ENCODE assay signal across 8 cellular contexts in the genomic region with DNA sequence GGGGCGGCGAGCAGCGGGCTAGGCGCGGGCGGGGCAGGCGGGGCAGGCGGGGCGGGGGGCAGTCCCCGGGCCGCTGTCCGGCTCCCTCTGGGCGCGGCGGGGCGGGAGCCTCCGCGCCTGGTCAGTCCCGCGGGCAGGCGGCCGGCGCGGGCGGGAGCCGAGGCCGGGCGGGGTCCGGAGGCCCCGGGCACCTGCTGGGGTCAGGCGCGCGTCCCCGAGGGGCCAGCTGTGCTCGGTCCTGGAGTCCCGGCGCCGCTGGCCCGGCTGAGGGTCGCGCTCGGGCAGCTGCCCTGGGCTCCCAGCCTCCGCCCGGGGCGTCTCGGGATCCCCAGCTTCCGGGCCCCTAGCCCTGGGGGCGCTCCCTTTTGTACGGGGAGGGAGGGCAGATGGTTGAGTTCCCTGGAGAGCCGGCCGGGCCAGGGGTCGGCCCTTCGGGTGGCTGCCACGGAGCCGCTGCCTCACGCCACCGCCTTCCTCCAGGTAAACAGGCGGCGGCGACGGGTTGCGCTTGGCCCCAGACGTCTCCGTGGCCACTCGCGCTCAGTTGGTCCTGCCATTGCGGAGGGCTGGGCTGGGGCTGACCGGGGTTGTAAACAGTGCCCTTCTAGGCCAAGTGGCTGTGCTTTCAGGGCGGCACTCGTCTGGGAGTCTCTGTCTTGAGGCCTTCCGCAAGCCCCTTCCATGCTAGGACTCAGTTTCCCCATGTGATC.
DNase-seq lines count a peak whose midpoint lies in the region; ATAC-seq and TF ChIP-seq lines count a peak whose summit lies in the region.

No MANE protein-coding gene starts in this region.

- H3K4me3 Mint-ChIP-seq in memory B cell, result peak overlapping the region; percentile 87

- ATAC-seq in HG03095 (IDR thresholded peaks at IDR 0.05; ENCODE audit: unreplicated experiment) (peak; percentile 26), memory B cell (ENCODE audit: low read depth) (peak; percentile 11)

- H3K36me3 ChIP-seq in tibial artery, result peaks cover 4 to 24% (median 16%) of the 10 kb centered on the region in 3 donors

- H3K9me3 ChIP-seq in tibial artery, result no peaks in the 10 kb centered on the region

- TF ChIP-seq CTCF in tibial artery (IDR thresholded peaks at IDR 0.05), result no peak

- H3K27me3 ChIP-seq in tibial artery, result no peaks in the 10 kb centered on the region

- H3K27ac ChIP-seq in cingulate gyrus (ENCODE audit: low read depth, low read length), result peak overlapping the region; percentile 54
- H3K27ac ChIP-seq in tibial artery, result peak overlapping the region; percentile 81 to 96

- intact Hi-C loops in tibial artery (cut with DNase I; ENCODE audit: low total_unique reads), result no loop called here

- H3K27ac Mint-ChIP-seq in memory B cell, result peak overlapping the region; percentile 84

- H3K36me3 Mint-ChIP-seq in memory B cell, result peaks cover 3% of the 10 kb centered on the region

- peak overlapping the region; percentile 73 to 98 for H3K4me3 ChIP-seq in tibial artery

- H3K9me3 Mint-ChIP-seq in memory B cell, result no peaks in the 10 kb centered on the region

- peaks cover 2% of the 10 kb centered on the region for H3K27me3 Mint-ChIP-seq in memory B cell

- peak; percentile 11 for DNase-seq in stimulated activated CD4-positive, alpha-beta T cell treated with anti-CD3 and anti-CD28 coated beads, Interleukin-12 subunit alpha, Interleukin-12 subunit beta, amount 100 ng/mL, for 4 hours
- DNase-seq in stimulated activated CD4-positive, alpha-beta T cell treated with anti-CD3 and anti-CD28 coated beads, Interleukin-4, amount 100 ng/mL, for 24 hours, result no peak
- DNase-seq in SW480 (ENCODE audit: low spot score) (peak; percentile 27), memory B cell (ENCODE audit: low spot score in 2 of 2) (peak in 1 of 2 donors; percentile 30), tibial artery (peak in 1 of 2 donors; percentile 33)
- no peak for DNase-seq in stimulated activated naive CD4-positive, alpha-beta T cell treated with Interleukin-2 at 50 U/mL for 16 hours (lab: John Stamatoyannopoulos, UW)

- peaks cover 0 to 27% (median 20%) of the 10 kb centered on the region in 4 donors for H3K4me1 ChIP-seq in tibial artery

- peaks cover 17% of the 10 kb centered on the region for H3K4me1 Mint-ChIP-seq in memory B cell

Comparison
In these comparisons a context has a peak if more than half of its experiments do, and no peak if none do; other contexts are left out.
1. DNase-seq: peak in stimulated activated CD4-positive, alpha-beta T cell treated with anti-CD3 and anti-CD28 coated beads, Interleukin-12 subunit alpha, Interleukin-12 subunit beta, amount 100 ng/mL, for 4 hours (single experiment) and SW480 (single experiment); none in stimulated activated CD4-positive, alpha-beta T cell treated with anti-CD3 and anti-CD28 coated beads, Interleukin-4, amount 100 ng/mL, for 24 hours (single experiment) and stimulated activated naive CD4-positive, alpha-beta T cell treated with Interleukin-2 at 50 U/mL for 16 hours (single experiment).